1 cellular context compared by ENCODE assay signal in the genomic region with DNA sequence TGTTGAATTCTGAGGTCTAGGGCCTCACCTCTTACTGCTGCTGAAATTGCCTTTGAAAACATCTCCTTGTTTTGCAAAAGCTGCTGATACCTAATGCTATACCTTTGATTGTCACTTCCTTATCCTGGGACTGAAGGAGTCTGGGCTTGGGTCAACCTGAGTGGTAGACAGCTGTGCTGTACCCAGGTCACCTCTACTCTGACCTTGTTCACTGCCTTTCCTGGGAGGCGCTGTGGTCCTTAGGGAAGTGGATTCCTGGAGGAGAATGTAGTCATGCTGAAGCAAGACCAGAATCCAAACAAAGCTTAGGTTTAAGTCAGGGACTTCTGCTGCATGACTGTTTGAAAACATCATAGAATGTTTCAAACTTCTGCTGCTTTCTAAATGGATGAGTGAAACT.
TF ChIP-seq lines count a peak whose summit lies in the region.

No MANE protein-coding gene starts in this region.

TF ChIP-seq in IMR-90, 13 proteins besides CTCF, POLR2A, EP300 and RAD21:
- TF ChIP-seq CEBPB (IDR thresholded peaks at IDR 0.05; ENCODE audit: low read depth, low read length), result no peak
